8 cellular contexts compared by ENCODE assay signal in the genomic region with DNA sequence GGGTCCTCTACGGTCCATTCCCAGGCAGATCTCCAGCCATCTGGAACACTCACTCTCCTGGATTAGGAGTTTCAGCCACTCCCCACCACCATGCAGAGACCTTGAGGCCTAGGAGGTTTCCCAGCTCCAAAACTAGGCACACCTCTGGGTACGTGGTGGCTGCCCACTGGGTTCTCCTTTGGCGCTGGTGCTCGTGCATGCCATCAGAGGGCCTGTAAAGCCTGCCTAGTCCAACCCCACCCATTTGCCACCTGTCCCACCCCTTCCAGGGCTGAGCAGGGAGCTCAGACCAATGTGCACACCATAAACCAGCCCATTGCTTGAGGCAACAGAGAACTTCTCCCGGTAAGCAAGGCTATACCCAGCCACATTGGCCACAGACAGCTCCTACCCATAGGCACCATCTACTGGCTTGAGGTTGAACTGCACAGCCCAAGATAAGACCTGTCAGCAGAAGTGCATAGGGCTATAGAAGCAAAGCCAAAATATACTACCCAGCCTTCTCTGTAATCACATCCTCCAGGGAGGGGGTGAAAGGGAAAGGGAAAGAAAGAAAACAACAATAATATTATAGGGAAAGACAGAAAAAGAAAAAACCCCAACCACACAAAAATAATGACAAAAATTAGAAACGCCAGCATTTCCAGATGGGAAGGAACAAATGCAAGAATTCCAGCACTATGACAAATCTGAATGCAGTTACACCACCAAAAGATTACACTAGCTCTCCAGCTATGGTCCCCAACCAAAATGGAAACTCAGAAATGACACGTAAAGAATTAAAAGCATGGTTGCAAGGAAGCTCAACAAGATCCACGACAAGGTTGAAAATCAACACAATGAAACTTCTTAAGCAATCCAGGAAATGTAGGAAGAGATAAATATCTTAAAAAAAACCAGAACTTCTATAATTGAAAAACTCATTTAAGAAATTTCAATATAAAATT.
DNase-seq lines count a peak whose midpoint lies in the region; ATAC-seq and TF ChIP-seq lines count a peak whose summit lies in the region.

No MANE protein-coding gene starts in this region.

- H3K27ac ChIP-seq in heart right ventricle (no peak overlapping the region), sigmoid colon (no peak overlapping the region)

- 72 to 73% methylated on average over 8 of the region's 8 CpGs for WGBS in heart right ventricle, 2 donors
- 78% methylated on average over 8 of the region's 8 CpGs for WGBS in sigmoid colon, 2 donors

- intact Hi-C loops in heart right ventricle (cut with DNase I) (no loop called here), sigmoid colon (cut with DNase I) (no loop called here)

- H3K9me3 ChIP-seq in heart right ventricle: peaks cover 0 to 15% (median 6%) of the 10 kb centered on the region in 11 donors
- H3K9me3 ChIP-seq in sigmoid colon: no peaks in the 10 kb centered on the region

- H3K9me3 Mint-ChIP-seq in activated T-cell treated with anti-CD3 and anti-CD28 coated beads, Interleukin-2, amount 50 U/mL, for 24 hours: no peaks in the 10 kb centered on the region

- peaks cover 29% of the 10 kb centered on the region for H3K27me3 Mint-ChIP-seq in activated T-cell treated with anti-CD3 and anti-CD28 coated beads, Interleukin-2, amount 50 U/mL, for 24 hours

- H3K4me3 ChIP-seq in heart right ventricle (no peak overlapping the region), sigmoid colon (no peak overlapping the region)

- H3K4me1 ChIP-seq in heart right ventricle (no peaks in the 10 kb centered on the region), sigmoid colon (no peaks in the 10 kb centered on the region)

- DNase-seq in DMS114 treated with DMSO at 0.1 percent for 48 hours (lab: John Stamatoyannopoulos, UW; ENCODE audit: unreplicated experiment) (peak; percentile 1), NCI-H2107 (lab: John Stamatoyannopoulos, UW) (peak; percentile 73), heart right ventricle (peak in 1 of 2 donors; percentile 8), sigmoid colon (no peak)
- peak; percentile 35 for DNase-seq in activated T-cell treated with anti-CD3 and anti-CD28 coated beads, Interleukin-2, amount 50 U/mL, for 24 hours
- DNase-seq in stimulated activated CD4-positive, alpha-beta T cell treated with anti-CD3 and anti-CD28 coated beads, Interleukin-2, amount 100 ng/mL, for 48 hours: peak; percentile 4 to 11

- H3K36me3 ChIP-seq in heart right ventricle (no peaks in the 10 kb centered on the region), sigmoid colon (no peaks in the 10 kb centered on the region)

- H3K4me1 Mint-ChIP-seq in activated T-cell treated with anti-CD3 and anti-CD28 coated beads, Interleukin-2, amount 50 U/mL, for 24 hours (ENCODE audit: low read depth): no peaks in the 10 kb centered on the region

- H3K27me3 ChIP-seq in heart right ventricle: no peaks in the 10 kb centered on the region
- no peaks in the 10 kb centered on the region for H3K27me3 ChIP-seq in sigmoid colon

- no peaks in the 10 kb centered on the region for H3K36me3 Mint-ChIP-seq in activated T-cell treated with anti-CD3 and anti-CD28 coated beads, Interleukin-2, amount 50 U/mL, for 24 hours (ENCODE audit: low read depth)

- TF ChIP-seq EP300 in sigmoid colon (IDR thresholded peaks at IDR 0.05): no peak

- no peak for TF ChIP-seq POLR2A in sigmoid colon (IDR thresholded peaks at IDR 0.05)

- H3K27ac Mint-ChIP-seq in activated T-cell treated with anti-CD3 and anti-CD28 coated beads, Interleukin-2, amount 50 U/mL, for 24 hours: no peak overlapping the region

- peak in 8 of 9 donors; percentile 10 to 64 (median 46) for TF ChIP-seq CTCF in heart right ventricle (IDR thresholded peaks at IDR 0.05)
- peak in 2 of 4 experiments; percentile 17 to 22 for TF ChIP-seq CTCF in sigmoid colon (IDR thresholded peaks at IDR 0.05)

- H3K4me3 Mint-ChIP-seq in activated T-cell treated with anti-CD3 and anti-CD28 coated beads, Interleukin-2, amount 50 U/mL, for 24 hours: no peak overlapping the region

- ATAC-seq in GM19023 (IDR thresholded peaks at IDR 0.05; ENCODE audit: unreplicated experiment) (peak; percentile 99), HG03045 (IDR thresholded peaks at IDR 0.05; ENCODE audit: unreplicated experiment) (peak; percentile 83), heart right ventricle (peak in 1 of 8 donors; percentile 51)
